Comparison of ENCODE assay signal across 1 cellular context in the genomic region with DNA sequence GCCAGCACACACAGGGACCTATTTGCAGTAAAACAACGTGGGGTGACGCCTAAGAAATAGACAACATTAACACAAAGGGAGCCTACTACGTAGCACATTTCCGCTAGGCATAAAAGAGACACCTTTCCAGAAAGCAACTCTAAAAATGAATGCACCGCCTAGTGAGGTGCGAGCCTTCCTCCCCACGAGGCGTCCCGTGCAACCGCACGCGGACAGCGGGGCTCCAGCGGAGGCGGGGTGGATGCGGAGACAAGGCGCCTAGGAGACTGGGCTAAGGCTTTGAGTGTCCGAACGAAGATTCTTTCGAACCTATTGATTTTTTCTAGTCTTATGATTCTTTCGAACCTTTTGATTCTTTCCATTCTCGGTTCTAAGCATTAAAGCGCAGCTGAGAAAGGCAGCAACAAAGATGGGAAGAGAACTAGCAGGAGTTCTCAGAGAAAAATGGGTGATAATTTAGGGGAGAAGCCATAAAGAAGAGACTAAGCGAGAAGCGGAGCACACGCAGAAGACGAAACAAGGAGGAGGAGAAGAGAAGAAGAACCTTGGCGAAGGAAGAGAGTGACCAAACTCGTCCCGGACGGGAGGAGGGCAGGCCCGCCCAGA.
TF ChIP-seq lines count a peak whose summit lies in the region.

No MANE protein-coding gene starts in this region.

TF ChIP-seq in HEK293, 187 proteins besides CTCF, POLR2A, EP300 and RAD21 (continued from another document):
- TF ChIP-seq, protein P1, sequence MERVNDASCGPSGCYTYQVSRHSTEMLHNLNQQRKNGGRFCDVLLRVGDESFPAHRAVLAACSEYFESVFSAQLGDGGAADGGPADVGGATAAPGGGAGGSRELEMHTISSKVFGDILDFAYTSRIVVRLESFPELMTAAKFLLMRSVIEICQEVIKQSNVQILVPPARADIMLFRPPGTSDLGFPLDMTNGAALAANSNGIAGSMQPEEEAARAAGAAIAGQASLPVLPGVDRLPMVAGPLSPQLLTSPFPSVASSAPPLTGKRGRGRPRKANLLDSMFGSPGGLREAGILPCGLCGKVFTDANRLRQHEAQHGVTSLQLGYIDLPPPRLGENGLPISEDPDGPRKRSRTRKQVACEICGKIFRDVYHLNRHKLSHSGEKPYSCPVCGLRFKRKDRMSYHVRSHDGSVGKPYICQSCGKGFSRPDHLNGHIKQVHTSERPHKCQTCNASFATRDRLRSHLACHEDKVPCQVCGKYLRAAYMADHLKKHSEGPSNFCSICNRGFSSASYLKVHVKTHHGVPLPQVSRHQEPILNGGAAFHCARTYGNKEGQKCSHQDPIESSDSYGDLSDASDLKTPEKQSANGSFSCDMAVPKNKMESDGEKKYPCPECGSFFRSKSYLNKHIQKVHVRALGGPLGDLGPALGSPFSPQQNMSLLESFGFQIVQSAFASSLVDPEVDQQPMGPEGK (tag by site-specific recombination; IDR thresholded peaks at IDR 0.05): no peak
- TF ChIP-seq, protein P2, sequence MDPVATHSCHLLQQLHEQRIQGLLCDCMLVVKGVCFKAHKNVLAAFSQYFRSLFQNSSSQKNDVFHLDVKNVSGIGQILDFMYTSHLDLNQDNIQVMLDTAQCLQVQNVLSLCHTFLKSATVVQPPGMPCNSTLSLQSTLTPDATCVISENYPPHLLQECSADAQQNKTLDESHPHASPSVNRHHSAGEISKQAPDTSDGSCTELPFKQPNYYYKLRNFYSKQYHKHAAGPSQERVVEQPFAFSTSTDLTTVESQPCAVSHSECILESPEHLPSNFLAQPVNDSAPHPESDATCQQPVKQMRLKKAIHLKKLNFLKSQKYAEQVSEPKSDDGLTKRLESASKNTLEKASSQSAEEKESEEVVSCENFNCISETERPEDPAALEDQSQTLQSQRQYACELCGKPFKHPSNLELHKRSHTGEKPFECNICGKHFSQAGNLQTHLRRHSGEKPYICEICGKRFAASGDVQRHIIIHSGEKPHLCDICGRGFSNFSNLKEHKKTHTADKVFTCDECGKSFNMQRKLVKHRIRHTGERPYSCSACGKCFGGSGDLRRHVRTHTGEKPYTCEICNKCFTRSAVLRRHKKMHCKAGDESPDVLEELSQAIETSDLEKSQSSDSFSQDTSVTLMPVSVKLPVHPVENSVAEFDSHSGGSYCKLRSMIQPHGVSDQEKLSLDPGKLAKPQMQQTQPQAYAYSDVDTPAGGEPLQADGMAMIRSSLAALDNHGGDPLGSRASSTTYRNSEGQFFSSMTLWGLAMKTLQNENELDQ (tag by site-specific recombination; IDR thresholded peaks at IDR 0.05; ENCODE audit: low read depth): no peak
- TF ChIP-seq KLF7 (tag by site-specific recombination; IDR thresholded peaks at IDR 0.05; ENCODE audit: borderline replicate concordance) (no peak), ZNF354C (tag by site-specific recombination; IDR thresholded peaks at IDR 0.05; ENCODE audit: borderline replicate concordance, low read depth) (no peak), ZFP69B (tag by site-specific recombination; IDR thresholded peaks at IDR 0.05) (no peak), KLF16 (tag by site-specific recombination; IDR thresholded peaks at IDR 0.05) (no peak), ZNF623 (tag by site-specific recombination; IDR thresholded peaks at IDR 0.05) (no peak), ZNF791 (tag by site-specific recombination; IDR thresholded peaks at IDR 0.05) (no peak), ZNF335 (tag by site-specific recombination; conservative IDR thresholded peaks at IDR 0.05) (peak; percentile 14; the same call in 1 of the 2 replicates), HOXC10 (CRISPR knock-in tag; IDR thresholded peaks at IDR 0.05) (no peak), ZNF843 (tag by site-specific recombination; IDR thresholded peaks at IDR 0.05) (no peak), EGR2 (tag by site-specific recombination; IDR thresholded peaks at IDR 0.05; ENCODE audit: low read depth) (no peak), ZNF596 (tag by site-specific recombination; IDR thresholded peaks at IDR 0.05) (no peak), ZNF112 (tag by site-specific recombination; IDR thresholded peaks at IDR 0.05) (no peak), ZNF24 (tag by site-specific recombination; IDR thresholded peaks at IDR 0.05) (no peak), ZNF548 (tag by site-specific recombination; IDR thresholded peaks at IDR 0.05) (no peak), ZNF658 (tag by site-specific recombination; IDR thresholded peaks at IDR 0.05) (no peak), HOXD13 (CRISPR knock-in tag; IDR thresholded peaks at IDR 0.05; ENCODE audit: borderline replicate concordance) (no peak), ZNF248 (tag by site-specific recombination; IDR thresholded peaks at IDR 0.05) (no peak), YY2 (tag by site-specific recombination; IDR thresholded peaks at IDR 0.05) (no peak), ZNF560 (tag by site-specific recombination; IDR thresholded peaks at IDR 0.05; ENCODE audit: borderline replicate concordance) (no peak), ZNF830 (tag by site-specific recombination; IDR thresholded peaks at IDR 0.05; ENCODE audit: low read depth) (no peak), ZNF747 (tag by site-specific recombination; IDR thresholded peaks at IDR 0.05) (no peak), ZNF2 (tag by site-specific recombination; IDR thresholded peaks at IDR 0.05) (peak; percentile 59; the same call in 1 of the 2 replicates), ZNF621 (tag by site-specific recombination; IDR thresholded peaks at IDR 0.05) (no peak), ZNF184 (tag by site-specific recombination; IDR thresholded peaks at IDR 0.05) (no peak)
- TF ChIP-seq, protein P3, sequence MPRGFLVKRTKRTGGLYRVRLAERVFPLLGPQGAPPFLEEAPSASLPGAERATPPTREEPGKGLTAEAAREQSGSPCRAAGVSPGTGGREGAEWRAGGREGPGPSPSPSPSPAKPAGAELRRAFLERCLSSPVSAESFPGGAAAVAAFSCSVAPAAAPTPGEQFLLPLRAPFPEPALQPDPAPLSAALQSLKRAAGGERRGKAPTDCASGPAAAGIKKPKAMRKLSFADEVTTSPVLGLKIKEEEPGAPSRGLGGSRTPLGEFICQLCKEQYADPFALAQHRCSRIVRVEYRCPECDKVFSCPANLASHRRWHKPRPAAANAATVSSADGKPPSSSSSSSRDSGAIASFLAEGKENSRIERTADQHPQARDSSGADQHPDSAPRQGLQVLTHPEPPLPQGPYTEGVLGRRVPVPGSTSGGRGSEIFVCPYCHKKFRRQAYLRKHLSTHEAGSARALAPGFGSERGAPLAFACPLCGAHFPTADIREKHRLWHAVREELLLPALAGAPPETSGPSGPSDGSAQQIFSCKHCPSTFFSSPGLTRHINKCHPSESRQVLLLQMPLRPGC (tag by site-specific recombination; IDR thresholded peaks at IDR 0.05): no peak
- TF ChIP-seq, protein P4, sequence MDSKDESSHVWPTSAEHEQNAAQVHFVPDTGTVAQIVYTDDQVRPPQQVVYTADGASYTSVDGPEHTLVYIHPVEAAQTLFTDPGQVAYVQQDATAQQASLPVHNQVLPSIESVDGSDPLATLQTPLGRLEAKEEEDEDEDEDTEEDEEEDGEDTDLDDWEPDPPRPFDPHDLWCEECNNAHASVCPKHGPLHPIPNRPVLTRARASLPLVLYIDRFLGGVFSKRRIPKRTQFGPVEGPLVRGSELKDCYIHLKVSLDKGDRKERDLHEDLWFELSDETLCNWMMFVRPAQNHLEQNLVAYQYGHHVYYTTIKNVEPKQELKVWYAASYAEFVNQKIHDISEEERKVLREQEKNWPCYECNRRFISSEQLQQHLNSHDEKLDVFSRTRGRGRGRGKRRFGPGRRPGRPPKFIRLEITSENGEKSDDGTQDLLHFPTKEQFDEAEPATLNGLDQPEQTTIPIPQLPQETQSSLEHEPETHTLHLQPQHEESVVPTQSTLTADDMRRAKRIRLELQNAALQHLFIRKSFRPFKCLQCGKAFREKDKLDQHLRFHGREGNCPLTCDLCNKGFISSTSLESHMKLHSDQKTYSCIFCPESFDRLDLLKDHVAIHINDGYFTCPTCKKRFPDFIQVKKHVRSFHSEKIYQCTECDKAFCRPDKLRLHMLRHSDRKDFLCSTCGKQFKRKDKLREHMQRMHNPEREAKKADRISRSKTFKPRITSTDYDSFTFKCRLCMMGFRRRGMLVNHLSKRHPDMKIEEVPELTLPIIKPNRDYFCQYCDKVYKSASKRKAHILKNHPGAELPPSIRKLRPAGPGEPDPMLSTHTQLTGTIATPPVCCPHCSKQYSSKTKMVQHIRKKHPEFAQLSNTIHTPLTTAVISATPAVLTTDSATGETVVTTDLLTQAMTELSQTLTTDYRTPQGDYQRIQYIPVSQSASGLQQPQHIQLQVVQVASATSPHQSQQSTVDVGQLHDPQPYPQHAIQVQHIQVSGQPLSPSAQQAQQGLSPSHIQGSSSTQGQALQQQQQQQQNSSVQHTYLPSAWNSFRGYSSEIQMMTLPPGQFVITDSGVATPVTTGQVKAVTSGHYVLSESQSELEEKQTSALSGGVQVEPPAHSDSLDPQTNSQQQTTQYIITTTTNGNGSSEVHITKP (tag by site-specific recombination; IDR thresholded peaks at IDR 0.05): no peak
- TF ChIP-seq, protein P5, sequence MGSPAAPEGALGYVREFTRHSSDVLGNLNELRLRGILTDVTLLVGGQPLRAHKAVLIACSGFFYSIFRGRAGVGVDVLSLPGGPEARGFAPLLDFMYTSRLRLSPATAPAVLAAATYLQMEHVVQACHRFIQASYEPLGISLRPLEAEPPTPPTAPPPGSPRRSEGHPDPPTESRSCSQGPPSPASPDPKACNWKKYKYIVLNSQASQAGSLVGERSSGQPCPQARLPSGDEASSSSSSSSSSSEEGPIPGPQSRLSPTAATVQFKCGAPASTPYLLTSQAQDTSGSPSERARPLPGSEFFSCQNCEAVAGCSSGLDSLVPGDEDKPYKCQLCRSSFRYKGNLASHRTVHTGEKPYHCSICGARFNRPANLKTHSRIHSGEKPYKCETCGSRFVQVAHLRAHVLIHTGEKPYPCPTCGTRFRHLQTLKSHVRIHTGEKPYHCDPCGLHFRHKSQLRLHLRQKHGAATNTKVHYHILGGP (tag by site-specific recombination; IDR thresholded peaks at IDR 0.05): no peak
- TF ChIP-seq, protein P6, sequence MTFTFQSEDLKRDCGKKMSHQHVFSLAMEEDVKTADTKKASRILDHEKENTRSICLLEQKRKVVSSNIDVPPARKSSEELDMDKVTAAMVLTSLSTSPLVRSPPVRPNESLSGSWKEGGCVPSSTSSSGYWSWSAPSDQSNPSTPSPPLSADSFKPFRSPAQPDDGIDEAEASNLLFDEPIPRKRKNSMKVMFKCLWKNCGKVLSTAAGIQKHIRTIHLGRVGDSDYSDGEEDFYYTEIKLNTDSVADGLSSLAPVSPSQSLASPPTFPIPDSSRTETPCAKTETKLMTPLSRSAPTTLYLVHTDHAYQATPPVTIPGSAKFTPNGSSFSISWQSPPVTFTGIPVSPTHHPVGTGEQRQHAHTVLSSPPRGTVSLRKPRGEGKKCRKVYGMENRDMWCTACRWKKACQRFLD (tag by site-specific recombination; IDR thresholded peaks at IDR 0.05): no peak
- TF ChIP-seq, protein P7, sequence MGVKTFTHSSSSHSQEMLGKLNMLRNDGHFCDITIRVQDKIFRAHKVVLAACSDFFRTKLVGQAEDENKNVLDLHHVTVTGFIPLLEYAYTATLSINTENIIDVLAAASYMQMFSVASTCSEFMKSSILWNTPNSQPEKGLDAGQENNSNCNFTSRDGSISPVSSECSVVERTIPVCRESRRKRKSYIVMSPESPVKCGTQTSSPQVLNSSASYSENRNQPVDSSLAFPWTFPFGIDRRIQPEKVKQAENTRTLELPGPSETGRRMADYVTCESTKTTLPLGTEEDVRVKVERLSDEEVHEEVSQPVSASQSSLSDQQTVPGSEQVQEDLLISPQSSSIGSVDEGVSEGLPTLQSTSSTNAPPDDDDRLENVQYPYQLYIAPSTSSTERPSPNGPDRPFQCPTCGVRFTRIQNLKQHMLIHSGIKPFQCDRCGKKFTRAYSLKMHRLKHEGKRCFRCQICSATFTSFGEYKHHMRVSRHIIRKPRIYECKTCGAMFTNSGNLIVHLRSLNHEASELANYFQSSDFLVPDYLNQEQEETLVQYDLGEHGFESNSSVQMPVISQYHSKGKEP (tag by site-specific recombination; IDR thresholded peaks at IDR 0.05): no peak
- TF ChIP-seq, protein P8, sequence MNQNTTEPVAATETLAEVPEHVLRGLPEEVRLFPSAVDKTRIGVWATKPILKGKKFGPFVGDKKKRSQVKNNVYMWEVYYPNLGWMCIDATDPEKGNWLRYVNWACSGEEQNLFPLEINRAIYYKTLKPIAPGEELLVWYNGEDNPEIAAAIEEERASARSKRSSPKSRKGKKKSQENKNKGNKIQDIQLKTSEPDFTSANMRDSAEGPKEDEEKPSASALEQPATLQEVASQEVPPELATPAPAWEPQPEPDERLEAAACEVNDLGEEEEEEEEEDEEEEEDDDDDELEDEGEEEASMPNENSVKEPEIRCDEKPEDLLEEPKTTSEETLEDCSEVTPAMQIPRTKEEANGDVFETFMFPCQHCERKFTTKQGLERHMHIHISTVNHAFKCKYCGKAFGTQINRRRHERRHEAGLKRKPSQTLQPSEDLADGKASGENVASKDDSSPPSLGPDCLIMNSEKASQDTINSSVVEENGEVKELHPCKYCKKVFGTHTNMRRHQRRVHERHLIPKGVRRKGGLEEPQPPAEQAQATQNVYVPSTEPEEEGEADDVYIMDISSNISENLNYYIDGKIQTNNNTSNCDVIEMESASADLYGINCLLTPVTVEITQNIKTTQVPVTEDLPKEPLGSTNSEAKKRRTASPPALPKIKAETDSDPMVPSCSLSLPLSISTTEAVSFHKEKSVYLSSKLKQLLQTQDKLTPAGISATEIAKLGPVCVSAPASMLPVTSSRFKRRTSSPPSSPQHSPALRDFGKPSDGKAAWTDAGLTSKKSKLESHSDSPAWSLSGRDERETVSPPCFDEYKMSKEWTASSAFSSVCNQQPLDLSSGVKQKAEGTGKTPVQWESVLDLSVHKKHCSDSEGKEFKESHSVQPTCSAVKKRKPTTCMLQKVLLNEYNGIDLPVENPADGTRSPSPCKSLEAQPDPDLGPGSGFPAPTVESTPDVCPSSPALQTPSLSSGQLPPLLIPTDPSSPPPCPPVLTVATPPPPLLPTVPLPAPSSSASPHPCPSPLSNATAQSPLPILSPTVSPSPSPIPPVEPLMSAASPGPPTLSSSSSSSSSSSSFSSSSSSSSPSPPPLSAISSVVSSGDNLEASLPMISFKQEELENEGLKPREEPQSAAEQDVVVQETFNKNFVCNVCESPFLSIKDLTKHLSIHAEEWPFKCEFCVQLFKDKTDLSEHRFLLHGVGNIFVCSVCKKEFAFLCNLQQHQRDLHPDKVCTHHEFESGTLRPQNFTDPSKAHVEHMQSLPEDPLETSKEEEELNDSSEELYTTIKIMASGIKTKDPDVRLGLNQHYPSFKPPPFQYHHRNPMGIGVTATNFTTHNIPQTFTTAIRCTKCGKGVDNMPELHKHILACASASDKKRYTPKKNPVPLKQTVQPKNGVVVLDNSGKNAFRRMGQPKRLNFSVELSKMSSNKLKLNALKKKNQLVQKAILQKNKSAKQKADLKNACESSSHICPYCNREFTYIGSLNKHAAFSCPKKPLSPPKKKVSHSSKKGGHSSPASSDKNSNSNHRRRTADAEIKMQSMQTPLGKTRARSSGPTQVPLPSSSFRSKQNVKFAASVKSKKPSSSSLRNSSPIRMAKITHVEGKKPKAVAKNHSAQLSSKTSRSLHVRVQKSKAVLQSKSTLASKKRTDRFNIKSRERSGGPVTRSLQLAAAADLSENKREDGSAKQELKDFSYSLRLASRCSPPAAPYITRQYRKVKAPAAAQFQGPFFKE (tag by site-specific recombination; IDR thresholded peaks at IDR 0.05; ENCODE audit: borderline replicate concordance): no peak
